22 cellular contexts compared by ENCODE assay signal in genomic region chr4:58136611-58137010, GRCh38.
"Had no signal": no experiment of that assay in that cellular context is flagged by ENCODE, and none has a peak within 500 bp of the region (broad histone marks: within the 10 kb centered on the region; RNA-seq: fewer than 3 reads in every experiment).

No MANE protein-coding gene starts in this region.

- ATAC-seq: HepG2, Panc1, PC-3 had no signal

- DNase-seq: IMR-90; Karpas-422; KG1; MG63; NCI-H1092; NCI-H1105 treated with DMSO at 0.1 percent for 48 hours; NCI-H1417 treated with DMSO at 0.1 percent for 48 hours; NCI-H146; NCI-H1694 treated with DMSO at 0.1 percent for 48 hours; NCI-H1930; NCI-H2081; NCI-H2107; NCI-H2227 treated with DMSO at 0.1 percent for 48 hours; NCI-H526; NK-92 treated with Interleukin-12 subunit alpha and Interleukin-12 subunit beta, amount 100 ng/mL, for 24 hours; PC-3; Right ventricle myocardium superior; RPMI8226; SIG-M5; T-helper 2 cell had no signal
